Comparison of ENCODE assay signal across 16 cellular contexts in the genomic region with DNA sequence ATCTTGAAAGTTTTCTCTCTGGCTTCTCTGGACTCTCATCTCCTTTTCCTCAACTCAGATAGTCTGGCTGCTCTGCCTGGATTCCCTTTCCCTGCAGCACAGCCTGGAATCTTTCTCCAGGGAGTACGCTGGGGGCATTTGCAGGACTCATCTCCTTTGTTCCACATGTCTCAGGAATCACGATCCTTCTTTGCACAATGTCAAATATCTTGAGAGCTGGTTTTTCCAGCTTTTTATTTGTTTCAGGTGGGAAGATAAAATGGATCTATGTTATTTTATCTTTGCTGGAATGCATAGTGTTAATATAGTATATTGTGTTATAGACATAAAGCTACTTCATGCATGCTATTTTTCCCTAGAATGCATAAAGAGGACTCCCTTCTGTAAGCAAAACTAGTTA.
DNase-seq lines count a peak whose midpoint lies in the region; TF ChIP-seq lines count a peak whose summit lies in the region.
"Had no signal": no experiment of that assay in that cellular context is flagged by ENCODE, and none has a peak within 500 bp of the region (broad histone marks: within the 10 kb centered on the region; RNA-seq: fewer than 3 reads in every experiment).

No MANE protein-coding gene starts in this region.

- no TSS peak for BruUV-seq in MCF 10A (replicated peaks; lab: Mats Ljungman, UMichigan)

- POLR2A ChIA-PET in MCF 10A (lab: Yijun Ruan, JAX): no interaction called here

- H3K27ac ChIP-seq in breast epithelium: no peak overlapping the region
- no peak overlapping the region for H3K27ac ChIP-seq in neuronal stem cell (replicated peaks; ENCODE audit: low read length)
- peak overlapping the region; percentile 61 to 64 for H3K27ac ChIP-seq in tibial artery
- H3K27ac ChIP-seq: A549 had no signal

- H2AFZ ChIP-seq in neuronal stem cell (ENCODE audit: low read length): peak overlapping the region; percentile 49

- DNase-seq in MCF 10A (ENCODE audit: unreplicated experiment) (no peak), breast epithelium (ENCODE audit: low spot score in 2 of 2) (no peak), neuronal stem cell (ENCODE audit: low spot score) (no peak), tibial artery (no peak), OCI-M2 (lab: John Stamatoyannopoulos, UW; ENCODE audit: unreplicated experiment) (no peak), globus pallidus (ENCODE audit: low spot score) (no peak)
- DNase-seq in activated naive CD4-positive, alpha-beta T cell treated with Interleukin-2 at 50 U/mL for 16 hours: no peak
- DNase-seq: CD4-positive, CD25-positive, alpha-beta regulatory T cell; HCEC 1CT; NCI-H1436 treated with DMSO at 0.1 percent for 48 hours; NCI-H226; NCI-H526; SHP77 had no signal

- no peak overlapping the region for H3K4ac ChIP-seq in neuronal stem cell (ENCODE audit: low read length)

- no peak overlapping the region for H3K23ac ChIP-seq in neuronal stem cell (ENCODE audit: low read depth, low read length, poor library complexity)

- TF ChIP-seq POLR2A in breast epithelium (IDR thresholded peaks at IDR 0.05): no peak

- H3K4me2 ChIP-seq in neuronal stem cell (ENCODE audit: insufficient read depth, low read length, poor library complexity, severe bottlenecking): no peak overlapping the region
- H3K4me2 ChIP-seq: A549 had no signal

- no peaks in the 10 kb centered on the region for H3K9me3 Mint-ChIP-seq in MCF 10A (ENCODE audit: unreplicated experiment)
- H3K9me3 Mint-ChIP-seq in dendritic cell treated with granulocyte-macrophage colony-stimulating factor and Interleukin-4, amounts not matched to agents 40 ng/mL and 50 ng/mL, for 4 days: no peaks in the 10 kb centered on the region

- H3K9ac ChIP-seq in neuronal stem cell (ENCODE audit: low read depth, low read length, poor library complexity): no peak overlapping the region

- intact Hi-C loops in MCF 10A (cut with micrococcal nuclease): no loop called here
- intact Hi-C loops in breast epithelium (cut with DNase I; ENCODE audit: low total_unique reads): no loop called here
- intact Hi-C loops in dendritic cell treated with granulocyte-macrophage colony-stimulating factor and Interleukin-4, amounts not matched to agents 40 ng/mL and 50 ng/mL, for 4 days (cut with micrococcal nuclease): loop anchor here (10.0 kb wide), 1 partner anchor 128 kb away; no protein-coding TSS in a partner anchor
- intact Hi-C loops in tibial artery (cut with DNase I; ENCODE audit: low total_unique reads): no loop called here

- no peaks in the 10 kb centered on the region for H3K9me3 ChIP-seq in breast epithelium
- H3K9me3 ChIP-seq in neuronal stem cell (replicated peaks in 1 of 2; ENCODE audit: control insufficient read depth in 2 of 2, insufficient read depth in 1 of 2, low read depth in 1 of 2, low read length in 2 of 2): no peaks in the 10 kb centered on the region
- H3K9me3 ChIP-seq in tibial artery: no peaks in the 10 kb centered on the region
- H3K9me3 ChIP-seq: A549 had no signal

- no peak overlapping the region for H2BK15ac ChIP-seq in neuronal stem cell (ENCODE audit: low read length)

- H3K79me1 ChIP-seq in neuronal stem cell (ENCODE audit: low read depth, low read length): no peaks in the 10 kb centered on the region

- no peak overlapping the region for H3K4me3 ChIP-seq in breast epithelium
- H3K4me3 ChIP-seq in neuronal stem cell (ENCODE audit: low read length in 2 of 2): no peak overlapping the region
- H3K4me3 ChIP-seq in tibial artery: no peak overlapping the region
- H3K4me3 ChIP-seq: A549 had no signal

- H3K4me1 Mint-ChIP-seq in MCF 10A (ENCODE audit: insufficient read depth, unreplicated experiment): peaks cover 8% of the 10 kb centered on the region
- peaks cover 56% of the 10 kb centered on the region for H3K4me1 Mint-ChIP-seq in dendritic cell treated with granulocyte-macrophage colony-stimulating factor and Interleukin-4, amounts not matched to agents 40 ng/mL and 50 ng/mL, for 4 days (ENCODE audit: low read depth)

- H2AK5ac ChIP-seq in neuronal stem cell (ENCODE audit: low read depth, low read length): no peak overlapping the region

- H4K91ac ChIP-seq in neuronal stem cell (ENCODE audit: low read depth, low read length, poor library complexity): no peak overlapping the region

- H3K36me3 Mint-ChIP-seq in MCF 10A (ENCODE audit: insufficient read depth, unreplicated experiment): no peaks in the 10 kb centered on the region
- H3K36me3 Mint-ChIP-seq in dendritic cell treated with granulocyte-macrophage colony-stimulating factor and Interleukin-4, amounts not matched to agents 40 ng/mL and 50 ng/mL, for 4 days (ENCODE audit: low read depth): no peaks in the 10 kb centered on the region
- H3K36me3 Mint-ChIP-seq: IgD-negative memory B cell had no signal

- no peak overlapping the region for H2BK12ac ChIP-seq in neuronal stem cell (ENCODE audit: low read length)

- H4K8ac ChIP-seq in neuronal stem cell (ENCODE audit: low read depth, low read length): no peak overlapping the region

- no peaks in the 10 kb centered on the region for H3K27me3 Mint-ChIP-seq in MCF 10A (ENCODE audit: insufficient read depth, unreplicated experiment)
- H3K27me3 Mint-ChIP-seq in dendritic cell treated with granulocyte-macrophage colony-stimulating factor and Interleukin-4, amounts not matched to agents 40 ng/mL and 50 ng/mL, for 4 days: no peaks in the 10 kb centered on the region
- H3K27me3 Mint-ChIP-seq: CD4-positive, CD25-positive, alpha-beta regulatory T cell had no signal

- no peak overlapping the region for H3K18ac ChIP-seq in neuronal stem cell (ENCODE audit: low read length)

- no peak overlapping the region for H3K4me3 Mint-ChIP-seq in MCF 10A (ENCODE audit: unreplicated experiment)
- no peak overlapping the region for H3K4me3 Mint-ChIP-seq in dendritic cell treated with granulocyte-macrophage colony-stimulating factor and Interleukin-4, amounts not matched to agents 40 ng/mL and 50 ng/mL, for 4 days
- H3K4me3 Mint-ChIP-seq: CD4-positive, CD25-positive, alpha-beta regulatory T cell; IgD-negative memory B cell had no signal

- H3K14ac ChIP-seq in neuronal stem cell (ENCODE audit: low read length): no peak overlapping the region

- H2BK120ac ChIP-seq in neuronal stem cell (ENCODE audit: low read depth, low read length): no peak overlapping the region

- H2BK5ac ChIP-seq in neuronal stem cell (ENCODE audit: low read length): no peak overlapping the region

- no CpG with 5 or more reads among the region's 2 CpGs for whole genome bisulfite sequencing in neuronal stem cell (ENCODE audit: extremely low coverage in 2 of 2, insufficient read length in 2 of 2, insufficient replicate concordance in 1 of 2), 2 donors

- TF ChIP-seq CTCF in MCF 10A (IDR thresholded peaks at IDR 0.05; ENCODE audit: unreplicated experiment): no peak
- TF ChIP-seq CTCF in breast epithelium (IDR thresholded peaks at IDR 0.05): no peak
- TF ChIP-seq CTCF in tibial artery (IDR thresholded peaks at IDR 0.05): no peak

- H3K27me3 ChIP-seq in breast epithelium: no peaks in the 10 kb centered on the region
- no peaks in the 10 kb centered on the region for H3K27me3 ChIP-seq in neuronal stem cell (ENCODE audit: control insufficient read depth in 3 of 3, insufficient read depth in 3 of 3, low read depth in 1 of 3, low read length in 3 of 3)
- H3K27me3 ChIP-seq in tibial artery: no peaks in the 10 kb centered on the region

- no peaks in the 10 kb centered on the region for H3K36me3 ChIP-seq in breast epithelium
- no peaks in the 10 kb centered on the region for H3K36me3 ChIP-seq in neuronal stem cell (replicated peaks in 1 of 2; ENCODE audit: control insufficient read depth in 2 of 2, insufficient read depth in 2 of 2, low read length in 2 of 2)
- no peaks in the 10 kb centered on the region for H3K36me3 ChIP-seq in tibial artery

- CTCF ChIA-PET in MCF 10A (lab: Yijun Ruan, JAX): interaction anchor here (0.6 to 0.7 kb wide), 2 partner anchors 39 to 120 kb away, joined by 3 read pairs; no protein-coding TSS in a partner anchor

- H3K27ac Mint-ChIP-seq in MCF 10A (ENCODE audit: low read depth, unreplicated experiment): peak overlapping the region; percentile 29
- H3K27ac Mint-ChIP-seq in dendritic cell treated with granulocyte-macrophage colony-stimulating factor and Interleukin-4, amounts not matched to agents 40 ng/mL and 50 ng/mL, for 4 days: peak overlapping the region; percentile 37
- H3K27ac Mint-ChIP-seq: CD4-positive, CD25-positive, alpha-beta regulatory T cell had no signal

- peaks cover 0 to 6% of the 10 kb centered on the region in 2 donors for H3K4me1 ChIP-seq in breast epithelium
- no peaks in the 10 kb centered on the region for H3K4me1 ChIP-seq in neuronal stem cell (ENCODE audit: control insufficient read depth in 2 of 2, insufficient read depth in 1 of 2, low read depth in 1 of 2, low read length in 2 of 2)
- peaks cover 0 to 57% (median 18%) of the 10 kb centered on the region in 4 donors for H3K4me1 ChIP-seq in tibial artery
- H3K4me1 ChIP-seq: A549 had no signal

Comparison
In these comparisons a context has a peak if more than half of its experiments do, and no peak if none do; other contexts are left out.
1. H3K27ac ChIP-seq: peak in tibial artery (2 of 2); none in breast epithelium (0 of 2) and neuronal stem cell (single experiment).